Comparison of ENCODE assay signal across 8 cellular contexts in genomic region chr6:5422321-5422915, GRCh38.
DNase-seq lines count a peak whose midpoint lies in the region; ATAC-seq, FAIRE-seq and TF ChIP-seq lines count a peak whose summit lies in the region.

No MANE protein-coding gene starts in this region.

- ATAC-seq in activated T-cell treated with anti-CD3 and anti-CD28 coated beads, Interleukin-2, amount 50 U/mL, for 72 hours (replicated peaks in 1 of 2), result no peak
- no peak for ATAC-seq in GM18502 (IDR thresholded peaks at IDR 0.05; ENCODE audit: poor library complexity, unreplicated experiment)

- TF ChIP-seq EP300 in sigmoid colon (IDR thresholded peaks at IDR 0.05), result no peak

- FAIRE-seq in GM12891 (lab: Jason Lieb, UNC), result peak; percentile 16

- no peaks in the 10 kb centered on the region for H4K20me1 ChIP-seq in OCI-LY1 (ENCODE audit: insufficient read depth, low read length)

- no peaks in the 10 kb centered on the region for H3K4me1 Mint-ChIP-seq in progenitor cell of endocrine pancreas (ENCODE audit: low read depth)
- H3K4me1 Mint-ChIP-seq in activated T-cell treated with anti-CD3 and anti-CD28 coated beads, Interleukin-2, amount 50 U/mL, for 72 hours (ENCODE audit: low read depth), result peaks cover 5% of the 10 kb centered on the region

- TF ChIP-seq POLR2A in GM12891 (IDR thresholded peaks at IDR 0.05; ENCODE audit: low read depth, low read length), result no peak
- TF ChIP-seq POLR2A in erythroblast (IDR thresholded peaks at IDR 0.05; ENCODE audit: low read length), result no peak
- TF ChIP-seq POLR2A in sigmoid colon (IDR thresholded peaks at IDR 0.05), result no peak

- no peak overlapping the region for H2AFZ ChIP-seq in OCI-LY1 (ENCODE audit: low read length)

- no peaks in the 10 kb centered on the region for H3K27me3 ChIP-seq in OCI-LY1 (ENCODE audit: insufficient read depth, low read length)
- H3K27me3 ChIP-seq in sigmoid colon, result no peaks in the 10 kb centered on the region

- H3K36me3 ChIP-seq in OCI-LY1 (ENCODE audit: insufficient read depth, low read length) (peaks cover 8% of the 10 kb centered on the region; the same call in 1 of the 2 replicates), sigmoid colon (no peaks in the 10 kb centered on the region)

- H3K4me2 ChIP-seq in OCI-LY1 (ENCODE audit: low read length), result no peak overlapping the region

- no peak overlapping the region for H3K27ac Mint-ChIP-seq in progenitor cell of endocrine pancreas
- H3K27ac Mint-ChIP-seq in activated T-cell treated with anti-CD3 and anti-CD28 coated beads, Interleukin-2, amount 50 U/mL, for 72 hours, result no peak overlapping the region

- peak; percentile 50 for TF ChIP-seq CTCF in AG09319 (IDR thresholded peaks at IDR 0.05; ENCODE audit: low read depth, low read length)
- peak; percentile 92 for TF ChIP-seq CTCF in OCI-LY1 (IDR thresholded peaks at IDR 0.05; ENCODE audit: low read length)
- TF ChIP-seq CTCF in progenitor cell of endocrine pancreas (IDR thresholded peaks at IDR 0.05; ENCODE audit: unreplicated experiment), result peak; percentile 54
- TF ChIP-seq CTCF in sigmoid colon (IDR thresholded peaks at IDR 0.05), result no peak

- H3K9me3 Mint-ChIP-seq in progenitor cell of endocrine pancreas (ENCODE audit: low read depth), result peaks cover 5% of the 10 kb centered on the region
- no peaks in the 10 kb centered on the region for H3K9me3 Mint-ChIP-seq in activated T-cell treated with anti-CD3 and anti-CD28 coated beads, Interleukin-2, amount 50 U/mL, for 72 hours

- DNase-seq in AG09319 (ENCODE audit: extremely low read depth, low read depth), result peak; percentile 2
- no peak for DNase-seq in GM12891 (ENCODE audit: insufficient read length, low spot score)
- DNase-seq in erythroblast (lab: John Stamatoyannopoulos, UW), result peak; percentile 12 to 18
- DNase-seq in progenitor cell of endocrine pancreas (ENCODE audit: low spot score, unreplicated experiment), result no peak
- DNase-seq in activated T-cell treated with anti-CD3 and anti-CD28 coated beads, Interleukin-2, amount 50 U/mL, for 72 hours, result no peak
- DNase-seq in sigmoid colon, result no peak

- 78 to 83% methylated on average over 5 of the region's 5 CpGs for WGBS in sigmoid colon, 2 donors

- H3K4me1 ChIP-seq in OCI-LY1 (ENCODE audit: insufficient read depth, low read length, severe bottlenecking) (peaks cover 23% of the 10 kb centered on the region), sigmoid colon (peaks cover 0 to 11% (median 4%) of the 10 kb centered on the region in 4 donors)

- H3F3A ChIP-seq in OCI-LY1 (ENCODE audit: insufficient read depth, low read length), result no peaks in the 10 kb centered on the region; the same call in 1 of the 2 replicates

- H3K79me2 ChIP-seq in OCI-LY1 (ENCODE audit: insufficient read depth, low read length), result no peaks in the 10 kb centered on the region

- no peak overlapping the region for H3K4me3 Mint-ChIP-seq in progenitor cell of endocrine pancreas (ENCODE audit: low read depth)
- H3K4me3 Mint-ChIP-seq in activated T-cell treated with anti-CD3 and anti-CD28 coated beads, Interleukin-2, amount 50 U/mL, for 72 hours, result no peak overlapping the region

- no peaks in the 10 kb centered on the region for H3K27me3 Mint-ChIP-seq in progenitor cell of endocrine pancreas
- H3K27me3 Mint-ChIP-seq in activated T-cell treated with anti-CD3 and anti-CD28 coated beads, Interleukin-2, amount 50 U/mL, for 72 hours (ENCODE audit: low read depth), result no peaks in the 10 kb centered on the region

- intact Hi-C loops in sigmoid colon (cut with DNase I), result no loop called here

- no peak overlapping the region for H3K4me3 ChIP-seq in OCI-LY1 (ENCODE audit: low read depth, low read length, poor library complexity, severe bottlenecking)
- no peak overlapping the region for H3K4me3 ChIP-seq in sigmoid colon

- H3K9me2 ChIP-seq in OCI-LY1 (ENCODE audit: low read depth, low read length), result no peaks in the 10 kb centered on the region

- peaks cover 11% of the 10 kb centered on the region for H3K36me3 Mint-ChIP-seq in progenitor cell of endocrine pancreas (ENCODE audit: insufficient read depth)
- peaks cover 5% of the 10 kb centered on the region in 2 donors for H3K36me3 Mint-ChIP-seq in activated T-cell treated with anti-CD3 and anti-CD28 coated beads, Interleukin-2, amount 50 U/mL, for 72 hours (ENCODE audit: insufficient read depth in 2 of 2)

- 0 out of 2 replicates have a peak, but pooled peaks cover 3% of the 10 kb centered on the region for H3K9me3 ChIP-seq in OCI-LY1 (ENCODE audit: low read length)
- no peaks in the 10 kb centered on the region for H3K9me3 ChIP-seq in sigmoid colon

- H3K9ac ChIP-seq in OCI-LY1 (ENCODE audit: low read length), result no peak overlapping the region

- peak overlapping the region; percentile 36 for H3K27ac ChIP-seq in OCI-LY1 (ENCODE audit: low read depth, low read length, poor library complexity, severe bottlenecking)
- H3K27ac ChIP-seq in sigmoid colon, result no peak overlapping the region

TF ChIP-seq in GM12891, 5 proteins besides CTCF, POLR2A, EP300 and RAD21:
- TF ChIP-seq POLR2AphosphoS5 (IDR thresholded peaks at IDR 0.05; ENCODE audit: low read depth, low read length) (no peak), POU2F2 (IDR thresholded peaks at IDR 0.05; ENCODE audit: low read depth, low read length) (no peak), SPI1 (IDR thresholded peaks at IDR 0.05; ENCODE audit: low read depth, low read length) (no peak), TAF1 (IDR thresholded peaks at IDR 0.05; ENCODE audit: low read depth, low read length) (no peak), PAX5 (IDR thresholded peaks at IDR 0.05; ENCODE audit: insufficient read depth, low read length, severe bottlenecking) (no peak)

Comparison
In these comparisons a context has a peak if more than half of its experiments do, and no peak if none do; other contexts are left out.
1. DNase-seq: peak in AG09319 (single experiment) and erythroblast (2 of 2); none in GM12891 (single experiment), progenitor cell of endocrine pancreas (single experiment), activated T-cell treated with anti-CD3 and anti-CD28 coated beads, Interleukin-2, amount 50 U/mL, for 72 hours (0 of 2) and sigmoid colon (single experiment).
2. CTCF ChIP-seq: peak in AG09319 (single experiment), OCI-LY1 (single experiment) and progenitor cell of endocrine pancreas (single experiment); none in sigmoid colon (0 of 4).